ENCODE assay signal across 1 cellular context in genomic region chr3:187719628-187720336, GRCh38.
TF ChIP-seq lines count a peak whose summit lies in the region.

No MANE protein-coding gene starts in this region.

TF ChIP-seq in HepG2, 621 proteins besides CTCF, POLR2A, EP300 and RAD21 (continued from another document and continues in another):
- TF ChIP-seq ZNF687 (CRISPR knock-in tag; IDR thresholded peaks at IDR 0.05): peak; percentile 100
- peak; percentile 63 for TF ChIP-seq HDAC1 (CRISPR knock-in tag; IDR thresholded peaks at IDR 0.05)
- TF ChIP-seq NFYC (CRISPR knock-in tag; IDR thresholded peaks at IDR 0.05): no peak
- peak; percentile 76 for TF ChIP-seq TCF7L2 (IDR thresholded peaks at IDR 0.05; ENCODE audit: low read depth, low read length)
- peak; percentile 95 for TF ChIP-seq TCF7 (IDR thresholded peaks at IDR 0.05; ENCODE audit: low read depth)
- no peak for TF ChIP-seq AKNA (CRISPR knock-in tag; IDR thresholded peaks at IDR 0.05; ENCODE audit: borderline replicate concordance)
- TF ChIP-seq ZNF749 (CRISPR knock-in tag; IDR thresholded peaks at IDR 0.05; ENCODE audit: borderline replicate concordance): no peak
- peak; percentile 56 for TF ChIP-seq TEAD3 (CRISPR knock-in tag; optimal IDR thresholded peaks at IDR 0.05; ENCODE audit: borderline replicate concordance)
- peak; percentile 53; the same call in 1 of the 2 replicates for TF ChIP-seq BORCS8-MEF2B (CRISPR knock-in tag; IDR thresholded peaks at IDR 0.05)
- TF ChIP-seq ZSCAN25 (CRISPR knock-in tag; IDR thresholded peaks at IDR 0.05): peak; percentile 72
- no peak for TF ChIP-seq TRIM22 (IDR thresholded peaks at IDR 0.05)
- TF ChIP-seq KDM5B (CRISPR knock-in tag; IDR thresholded peaks at IDR 0.05; ENCODE audit: borderline replicate concordance): peak; percentile 54; the same call in 1 of the 2 replicates
- TF ChIP-seq ARID4A (CRISPR knock-in tag; IDR thresholded peaks at IDR 0.05; ENCODE audit: borderline replicate concordance): peak; percentile 72; the same call in 1 of the 2 replicates
- peak; percentile 78 for TF ChIP-seq SAP130 (CRISPR knock-in tag; IDR thresholded peaks at IDR 0.05; ENCODE audit: low read depth)
- TF ChIP-seq ZBTB44 (CRISPR knock-in tag; IDR thresholded peaks at IDR 0.05): no peak
- TF ChIP-seq CAMTA2 (CRISPR knock-in tag; IDR thresholded peaks at IDR 0.05; ENCODE audit: borderline replicate concordance): 0 out of 2 replicates have a peak, but pooled peaks have one; percentile 31
- peak; percentile 60; the same call in 1 of the 2 replicates for TF ChIP-seq NFKB2 (CRISPR knock-in tag; IDR thresholded peaks at IDR 0.05; ENCODE audit: borderline replicate concordance)
- no peak for TF ChIP-seq E2F5 (CRISPR knock-in tag; conservative IDR thresholded peaks at IDR 0.05)
- TF ChIP-seq SOX6 (IDR thresholded peaks at IDR 0.05): no peak
- peak; percentile 98 for TF ChIP-seq SOX6 (CRISPR knock-in tag; IDR thresholded peaks at IDR 0.05)
- peak; percentile 65 for TF ChIP-seq HOXA3 (CRISPR knock-in tag; IDR thresholded peaks at IDR 0.05)
- no peak for TF ChIP-seq ZNF143 (CRISPR knock-in tag; IDR thresholded peaks at IDR 0.05)
- TF ChIP-seq HMG20A (CRISPR knock-in tag; IDR thresholded peaks at IDR 0.05; ENCODE audit: borderline replicate concordance): peak; percentile 81
- no peak for TF ChIP-seq ZNF432 (CRISPR knock-in tag; IDR thresholded peaks at IDR 0.05; ENCODE audit: borderline replicate concordance)
- peak; percentile 86 for TF ChIP-seq BHLHE40 (IDR thresholded peaks at IDR 0.05; ENCODE audit: low read length)
- TF ChIP-seq MXD3 (CRISPR knock-in tag; IDR thresholded peaks at IDR 0.05): peak; percentile 43; the same call in 1 of the 2 replicates
- TF ChIP-seq TERF1 (CRISPR knock-in tag; IDR thresholded peaks at IDR 0.05): no peak
- TF ChIP-seq ATF6 (CRISPR knock-in tag; conservative IDR thresholded peaks at IDR 0.05): no peak
- no peak for TF ChIP-seq ZNF343 (CRISPR knock-in tag; IDR thresholded peaks at IDR 0.05)
- 0 out of 2 replicates have a peak, but pooled peaks have one; percentile 61 for TF ChIP-seq HMG20B (CRISPR knock-in tag; conservative IDR thresholded peaks at IDR 0.05)
- TF ChIP-seq ZSCAN20 (CRISPR knock-in tag; IDR thresholded peaks at IDR 0.05; ENCODE audit: borderline replicate concordance): peak; percentile 48; the same call in 1 of the 2 replicates
- no peak for TF ChIP-seq U2AF2 (IDR thresholded peaks at IDR 0.05; ENCODE audit: low read depth, low read length)
- TF ChIP-seq HNRNPL (IDR thresholded peaks at IDR 0.05; ENCODE audit: low read depth, low read length): peak; percentile 84
- no peak for TF ChIP-seq GABPA (IDR thresholded peaks at IDR 0.05; ENCODE audit: low read depth, low read length)
- peak; percentile 17; the same call in 1 of the 2 replicates for TF ChIP-seq GABPA (CRISPR knock-in tag; IDR thresholded peaks at IDR 0.05; ENCODE audit: low read depth)
- 0 out of 2 replicates have a peak, but pooled peaks have one; percentile 34 for TF ChIP-seq BRCA1 (CRISPR knock-in tag; IDR thresholded peaks at IDR 0.05)
- no peak for TF ChIP-seq JDP2 (CRISPR knock-in tag; IDR thresholded peaks at IDR 0.05; ENCODE audit: borderline replicate concordance)
- TF ChIP-seq HNRNPLL (IDR thresholded peaks at IDR 0.05; ENCODE audit: low read depth, low read length, poor library complexity, severe bottlenecking): no peak
- TF ChIP-seq BCL6 (CRISPR knock-in tag; IDR thresholded peaks at IDR 0.05): peak; percentile 98
- TF ChIP-seq ZNF367 (CRISPR knock-in tag; IDR thresholded peaks at IDR 0.05; ENCODE audit: borderline replicate concordance): no peak
- peak; percentile 76; the same call in 1 of the 2 replicates for TF ChIP-seq RCOR2 (CRISPR knock-in tag; IDR thresholded peaks at IDR 0.05)
